ENCODE assay signal across 1 cellular context in genomic region chr4:73408181-73408867, GRCh38.
A peak's percentile ranks its signal among the peaks of the same experiment; 100 is the strongest.
TF ChIP-seq lines count a peak whose summit lies in the region.

No MANE protein-coding gene starts in this region.

TF ChIP-seq in HepG2, 621 proteins besides CTCF, POLR2A, EP300 and RAD21 (continued from another document):
- no peak for TF ChIP-seq HIC2 (CRISPR knock-in tag; IDR thresholded peaks at IDR 0.05; ENCODE audit: low read depth)
- peak; percentile 21; the same call in 1 of the 2 replicates for TF ChIP-seq BRF2 (CRISPR knock-in tag; IDR thresholded peaks at IDR 0.05)
- no peak for TF ChIP-seq NCOA5 (CRISPR knock-in tag; IDR thresholded peaks at IDR 0.05)
- TF ChIP-seq GTF2F1 (IDR thresholded peaks at IDR 0.05; ENCODE audit: low read length): no peak
- TF ChIP-seq AKNA (CRISPR knock-in tag; IDR thresholded peaks at IDR 0.05; ENCODE audit: borderline replicate concordance): no peak
- TF ChIP-seq ASH2L (IDR thresholded peaks at IDR 0.05; ENCODE audit: insufficient read length, low read depth, low read length): peak; percentile 39
- TF ChIP-seq ZNF138 (CRISPR knock-in tag; IDR thresholded peaks at IDR 0.05; ENCODE audit: low read depth): no peak
- TF ChIP-seq SP4 (CRISPR knock-in tag; IDR thresholded peaks at IDR 0.05): no peak
- TF ChIP-seq ISL2 (CRISPR knock-in tag; IDR thresholded peaks at IDR 0.05): no peak
- TF ChIP-seq MAZ (IDR thresholded peaks at IDR 0.05; ENCODE audit: borderline replicate concordance, low read depth, low read length): no peak
- TF ChIP-seq MAZ (CRISPR knock-in tag; IDR thresholded peaks at IDR 0.05; ENCODE audit: low read depth): no peak
TF ChIP-seq in HepG2: peak in this region for 37.
